Comparison of ENCODE assay signal across 1 cellular context in the genomic region with DNA sequence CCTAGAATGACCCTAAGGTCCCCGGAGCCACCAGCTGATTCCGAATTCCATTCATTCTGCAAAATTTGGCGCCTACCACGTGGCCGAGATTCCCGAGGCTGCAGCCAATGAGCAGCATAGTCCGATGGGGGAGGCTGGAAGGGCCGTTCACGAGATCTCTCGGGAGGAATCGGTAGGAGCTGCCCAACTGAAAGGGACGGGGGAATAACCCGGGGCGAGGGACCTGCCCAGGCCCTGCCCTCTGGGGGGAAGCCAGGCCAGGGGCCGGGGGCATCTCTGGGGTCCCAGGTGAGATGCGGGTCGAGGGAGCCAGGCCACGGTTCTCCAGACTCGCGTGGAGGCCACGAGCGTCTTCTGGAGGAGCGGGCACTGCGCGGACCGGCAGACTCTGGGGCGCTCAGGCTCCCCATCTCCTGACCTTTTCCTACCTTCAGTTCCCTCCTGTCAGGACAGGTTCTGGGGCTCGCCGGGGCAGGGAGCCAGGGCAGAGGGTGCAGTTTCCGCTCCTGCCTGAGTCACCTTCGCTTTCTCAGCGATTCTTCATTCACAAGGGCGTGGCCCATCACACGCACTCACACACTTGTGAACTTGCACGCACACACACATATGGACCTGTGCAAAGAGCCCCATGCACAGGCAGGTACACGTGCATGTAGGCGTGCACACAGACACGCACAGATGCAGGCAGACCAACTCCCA.
TF ChIP-seq lines count a peak whose summit lies in the region.

No MANE protein-coding gene starts in this region.

TF ChIP-seq in HepG2, 621 proteins besides CTCF, POLR2A, EP300 and RAD21:
- TF ChIP-seq TAF15 (IDR thresholded peaks at IDR 0.05; ENCODE audit: low read depth, low read length, poor library complexity, severe bottlenecking): no peak
- TF ChIP-seq ZNF343 (CRISPR knock-in tag; IDR thresholded peaks at IDR 0.05): no peak
- no peak for TF ChIP-seq KMT2B (CRISPR knock-in tag; IDR thresholded peaks at IDR 0.05)
- no peak for TF ChIP-seq ZNF251 (CRISPR knock-in tag; IDR thresholded peaks at IDR 0.05)
- no peak for TF ChIP-seq ATAD3A (CRISPR knock-in tag; IDR thresholded peaks at IDR 0.05)
- no peak for TF ChIP-seq HNF1A (IDR thresholded peaks at IDR 0.05; ENCODE audit: low read depth)
- TF ChIP-seq HNF1A (CRISPR knock-in tag; IDR thresholded peaks at IDR 0.05; ENCODE audit: borderline replicate concordance): no peak
- TF ChIP-seq ZSCAN22 (CRISPR knock-in tag; IDR thresholded peaks at IDR 0.05): peak; percentile 89
- no peak for TF ChIP-seq NFATC3 (CRISPR knock-in tag; IDR thresholded peaks at IDR 0.05)
- no peak for TF ChIP-seq ZZZ3 (CRISPR knock-in tag; IDR thresholded peaks at IDR 0.05; ENCODE audit: borderline replicate concordance)
TF ChIP-seq in HepG2: peak in this region for 1.
